19 cellular contexts compared by ENCODE assay signal in genomic region chr14:49408187-49408963, GRCh38.
DNase-seq lines count a peak whose midpoint lies in the region; ATAC-seq and TF ChIP-seq lines count a peak whose summit lies in the region.
"Had no signal": no experiment of that assay in that cellular context is flagged by ENCODE, and none has a peak within 500 bp of the region (broad histone marks: within the 10 kb centered on the region; RNA-seq: fewer than 3 reads in every experiment).

No MANE protein-coding gene starts in this region.

- H4K8ac ChIP-seq in mesenchymal stem cell (ENCODE audit: low read length) = no peak overlapping the region

- H2BK120ac ChIP-seq in mesenchymal stem cell (ENCODE audit: low read depth, low read length) = no peak overlapping the region

- DNase-seq in A673 (ENCODE audit: low spot score) (peak; percentile 61), NCI-H226 (peak; percentile 43), cardiac fibroblast (ENCODE audit: low read depth in 2 of 2) (peak; percentile 31 to 48), mesenchymal stem cell (no peak), SKM-1 treated with dmso at 0.1 percent for 144 hours (lab: John Stamatoyannopoulos, UW; ENCODE audit: unreplicated experiment) (no peak)
- DNase-seq: DMS 273 treated with DMSO at 0.1 percent for 48 hours; GDM1; Kasumi-1; MM.1S; NCI-H1092 treated with DMSO at 0.1 percent for 48 hours; NCI-H1694; NCI-H446; NK-92 treated with Interleukin-12 subunit alpha and Interleukin-12 subunit beta, amount 100 ng/mL, for 24 hours; PC-3 had no signal

- H3K23ac ChIP-seq in mesenchymal stem cell (ENCODE audit: low read length in 2 of 2) = no peak overlapping the region

- no peak overlapping the region for H3K14ac ChIP-seq in mesenchymal stem cell (ENCODE audit: low read length in 2 of 2)

- no peak overlapping the region for H3K4me3 ChIP-seq in A673 (ENCODE audit: low read depth, low read length, poor library complexity, severe bottlenecking)
- no peak overlapping the region for H3K4me3 ChIP-seq in cardiac fibroblast (replicated peaks in 1 of 2; ENCODE audit: low read depth in 2 of 2, low read length in 2 of 2)
- H3K4me3 ChIP-seq in mesenchymal stem cell (ENCODE audit: insufficient read depth in 1 of 2, low read depth in 1 of 2, low read length in 2 of 2) = peak overlapping the region in 1 of 2 experiments; percentile 35
- H3K4me3 ChIP-seq: A549 had no signal

- H3K4me2 ChIP-seq in mesenchymal stem cell (ENCODE audit: low read length, poor library complexity, severe bottlenecking) = no peak overlapping the region
- H3K4me2 ChIP-seq: A549 had no signal

- H3K4me1 ChIP-seq in A673 (ENCODE audit: insufficient read depth, low read length, poor library complexity, severe bottlenecking) (no peaks in the 10 kb centered on the region), mesenchymal stem cell (ENCODE audit: control insufficient read depth, insufficient read depth, low read depth, low read length) (no peaks in the 10 kb centered on the region)
- H3K4me1 ChIP-seq: A549 had no signal

- H3K27me3 ChIP-seq in A673 (replicated peaks; ENCODE audit: insufficient read depth, low read depth, low read length, poor library complexity) (no peaks in the 10 kb centered on the region), mesenchymal stem cell (ENCODE audit: control insufficient read depth in 1 of 2, insufficient read depth in 1 of 2, low read length in 2 of 2) (no peaks in the 10 kb centered on the region)

- H3K18ac ChIP-seq in mesenchymal stem cell (ENCODE audit: low read depth in 1 of 2, low read length in 2 of 2) = no peak overlapping the region

- H3K36me3 ChIP-seq in A673 (ENCODE audit: insufficient read depth, low read length, poor library complexity, severe bottlenecking) (no peaks in the 10 kb centered on the region), mesenchymal stem cell (ENCODE audit: control insufficient read depth in 1 of 2, insufficient read depth in 2 of 2, low read depth in 1 of 2, low read length in 2 of 2) (no peaks in the 10 kb centered on the region)

- no peak overlapping the region for H4K91ac ChIP-seq in mesenchymal stem cell (ENCODE audit: low read length)

- POLR2A ChIA-PET in A673 (lab: Charles Lee; ENCODE audit: low non-redundant PET) = no interaction called here

- no peak overlapping the region for H2BK5ac ChIP-seq in mesenchymal stem cell (ENCODE audit: low read depth, low read length, poor library complexity, severe bottlenecking)

- H3K9me3 ChIP-seq in A673 (ENCODE audit: low read depth, low read length, poor library complexity, severe bottlenecking) = no peaks in the 10 kb centered on the region
- H3K9me3 ChIP-seq in mesenchymal stem cell (ENCODE audit: control insufficient read depth, low read length) = no peaks in the 10 kb centered on the region
- H3K9me3 ChIP-seq: A549 had no signal

- CTCF ChIA-PET in A673 (lab: Charles Lee) = no interaction called here

- no peak overlapping the region for H2BK15ac ChIP-seq in mesenchymal stem cell (ENCODE audit: low read depth, poor library complexity, severe bottlenecking)

- no TSS peak for BruUV-seq in A673 (replicated peaks; lab: Mats Ljungman, UMichigan)

- no peaks in the 10 kb centered on the region for H3K79me1 ChIP-seq in mesenchymal stem cell (replicated peaks; ENCODE audit: low read length, poor library complexity, severe bottlenecking)

- peak overlapping the region; percentile 53 for H3K9ac ChIP-seq in mesenchymal stem cell (ENCODE audit: low read length)

- H2AK5ac ChIP-seq in mesenchymal stem cell (ENCODE audit: low read length, severe bottlenecking) = no peak overlapping the region

- no peak overlapping the region for H2AFZ ChIP-seq in mesenchymal stem cell (ENCODE audit: low read depth, low read length)

- intact Hi-C loops in A673 (cut with micrococcal nuclease; ENCODE audit: unreplicated experiment) = no loop called here

- no peak overlapping the region for H2BK12ac ChIP-seq in mesenchymal stem cell (ENCODE audit: low read length in 2 of 2)

- no peak overlapping the region for H3K27ac ChIP-seq in A673 (ENCODE audit: low read depth, low read length, poor library complexity, severe bottlenecking)
- H3K27ac ChIP-seq in mesenchymal stem cell (ENCODE audit: low read length, poor library complexity, severe bottlenecking) = no peak overlapping the region
- H3K27ac ChIP-seq: A549, C4-2B, RWPE1 had no signal

- 65% methylated on average over 2 of the region's 2 CpGs for WGBS in mesenchymal stem cell

- H3K4ac ChIP-seq in mesenchymal stem cell (ENCODE audit: low read depth in 1 of 2, low read length in 2 of 2) = no peak overlapping the region

- ATAC-seq in HG02798 (IDR thresholded peaks at IDR 0.05; ENCODE audit: poor library complexity, unreplicated experiment) (no peak), HG03280 (IDR thresholded peaks at IDR 0.05; ENCODE audit: unreplicated experiment) (no peak)
- ATAC-seq: A549, PC-3 had no signal

- TF ChIP-seq CTCF in A673 (conservative IDR thresholded peaks at IDR 0.05; ENCODE audit: low read depth, low read length) (no peak), cardiac fibroblast (IDR thresholded peaks at IDR 0.05; ENCODE audit: low read depth, low read length) (no peak)

Comparison
In these comparisons a context has a peak if more than half of its experiments do, and no peak if none do; other contexts are left out.
1. DNase-seq: peak in A673 (single experiment), NCI-H226 (single experiment) and cardiac fibroblast (2 of 2); none in mesenchymal stem cell (single experiment) and SKM-1 treated with dmso at 0.1 percent for 144 hours (single experiment).